Comparison of ENCODE assay signal across 30 cellular contexts in genomic region chr3:14206548-14207177, GRCh38. TPM values are rescaled to one million over a fixed set of nuclear protein-coding genes. Genes with fewer than 3 reads are reported as not detected.
DNase-seq lines count a peak whose midpoint lies in the region; ATAC-seq and TF ChIP-seq lines count a peak whose summit lies in the region.
"Had no signal": no experiment of that assay in that cellular context is flagged by ENCODE, and none has a peak within 500 bp of the region (broad histone marks: within the 10 kb centered on the region; RNA-seq: fewer than 3 reads in every experiment).

No MANE protein-coding gene starts in this region.

- TF ChIP-seq CTCF in DND-41 (IDR thresholded peaks at IDR 0.05; ENCODE audit: borderline replicate concordance, extremely low read depth, low read length, poor library complexity, severe bottlenecking) (peak; percentile 18), H9 (conservative IDR thresholded peaks at IDR 0.05) (peak; percentile 48; the same call in 2 of the 3 replicates), OCI-LY7 (conservative IDR thresholded peaks at IDR 0.05; ENCODE audit: low read length) (0 out of 2 replicates have a peak, but pooled peaks have one; percentile 22), endodermal cell (conservative IDR thresholded peaks at IDR 0.05) (peak; percentile 72)

- H3K36me3 ChIP-seq in DND-41 (ENCODE audit: insufficient read depth, low read length) (no peaks in the 10 kb centered on the region), OCI-LY7 (ENCODE audit: insufficient read depth, low read length) (no peaks in the 10 kb centered on the region), endodermal cell (ENCODE audit: control insufficient read depth, insufficient read depth, low read length) (no peaks in the 10 kb centered on the region)
- H3K36me3 ChIP-seq: gastroesophageal sphincter, tibial nerve had no signal

- H3K4me1 Mint-ChIP-seq in H9 (peaks cover 3 to 7% of the 10 kb centered on the region in 2 experiments; a peak in 3 of 4 replicates), endodermal cell (peaks cover 5% of the 10 kb centered on the region)
- H3K4me1 Mint-ChIP-seq: activated naive CD8-positive, alpha-beta T cell treated with anti-CD3 and anti-CD28 coated beads, Interleukin-2, amount 50 U/mL, for 24 hours had no signal

- no peak for TF ChIP-seq POLR2A in GM18505 (IDR thresholded peaks at IDR 0.05; ENCODE audit: borderline replicate concordance, extremely low read depth, insufficient read depth, insufficient read length)

- no peak overlapping the region for H4K5ac ChIP-seq in H9 (ENCODE audit: insufficient read length, low read depth, low read length)

- CTCF ChIA-PET in OCI-LY7 (lab: Charles Lee; ENCODE audit: unreplicated experiment) = no interaction called here

- H3K4ac ChIP-seq in H9 (ENCODE audit: low read depth, low read length) = no peak overlapping the region

- peak overlapping the region in 1 of 3 experiments; percentile 72; a peak in 2 of 7 replicates for H3K27ac Mint-ChIP-seq in H9
- H3K27ac Mint-ChIP-seq in endodermal cell = no peak overlapping the region
- H3K27ac Mint-ChIP-seq: activated CD4-positive, alpha-beta T cell treated with anti-CD3 and anti-CD28 coated beads, Interleukin-2, amount 10 ng/mL, durations not matched to agents 24 days and 14 days; activated naive CD8-positive, alpha-beta T cell treated with anti-CD3 and anti-CD28 coated beads, Interleukin-2, amount 50 U/mL, for 24 hours; B cell; CD8-positive, alpha-beta T cell; mesothelial cell of epicardium; T-helper 17 cell had no signal

- H3K4me1 ChIP-seq in DND-41 (ENCODE audit: insufficient read depth, low read length) (no peaks in the 10 kb centered on the region), H9 (ENCODE audit: insufficient read depth, low read length) (no peaks in the 10 kb centered on the region), OCI-LY7 (ENCODE audit: insufficient read depth, low read length, poor library complexity, severe bottlenecking) (no peaks in the 10 kb centered on the region), endodermal cell (ENCODE audit: control insufficient read depth, insufficient read depth, low read length) (no peaks in the 10 kb centered on the region)

- intact Hi-C loops in OCI-LY7 (cut with micrococcal nuclease; ENCODE audit: unreplicated experiment) = loop anchor here (10.0 kb wide), 1 partner anchor 312 kb away; no protein-coding TSS in a partner anchor

- H3K9me3 ChIP-seq in DND-41 (ENCODE audit: insufficient read depth, low read length, severe bottlenecking) = no peaks in the 10 kb centered on the region
- H3K9me3 ChIP-seq in H9 (ENCODE audit: control insufficient read depth, low read depth, low read length) = no peaks in the 10 kb centered on the region
- no peaks in the 10 kb centered on the region for H3K9me3 ChIP-seq in OCI-LY7 (ENCODE audit: low read length)
- H3K9me3 ChIP-seq in endodermal cell (ENCODE audit: control insufficient read depth, low read length) = no peaks in the 10 kb centered on the region
- H3K9me3 ChIP-seq: gastroesophageal sphincter, tibial nerve had no signal

- H2BK120ac ChIP-seq in H9 (ENCODE audit: low read depth, low read length, poor library complexity, severe bottlenecking) = no peak overlapping the region

- no peak overlapping the region for H4K8ac ChIP-seq in H9 (replicated peaks; ENCODE audit: insufficient read length, low read depth, low read length)

- H3K27me3 ChIP-seq in DND-41 (ENCODE audit: insufficient read depth, low read length, poor library complexity) = no peaks in the 10 kb centered on the region
- no peaks in the 10 kb centered on the region for H3K27me3 ChIP-seq in H9 (ENCODE audit: insufficient read depth, low read length)
- H3K27me3 ChIP-seq in endodermal cell (ENCODE audit: control insufficient read depth, insufficient read depth, low read length, poor library complexity, severe bottlenecking) = no peaks in the 10 kb centered on the region
- H3K27me3 ChIP-seq: gastroesophageal sphincter, hepatocyte, tibial nerve had no signal

- H3K4me3 Mint-ChIP-seq in H9 (no peak overlapping the region), endodermal cell (no peak overlapping the region)
- H3K4me3 Mint-ChIP-seq: activated CD4-positive, alpha-beta T cell treated with anti-CD3 and anti-CD28 coated beads, Interleukin-2, amount 10 ng/mL, durations not matched to agents 24 days and 14 days; activated naive CD8-positive, alpha-beta T cell treated with anti-CD3 and anti-CD28 coated beads, Interleukin-2, amount 50 U/mL, for 24 hours; activated T-cell treated with anti-CD3 and anti-CD28 coated beads, Interleukin-2, amount 50 U/mL, for 4 hours; B cell; CD8-positive, alpha-beta T cell; mesothelial cell of epicardium; naive B cell; T-helper 17 cell had no signal

- no peak overlapping the region for H2BK15ac ChIP-seq in H9 (ENCODE audit: low read depth, low read length)

- POLR2A ChIA-PET in OCI-LY7 (lab: Charles Lee) = interaction anchor here (0.6 kb wide), 1 partner anchor 310 kb away, joined by 5 read pairs; no protein-coding TSS in a partner anchor

- H4K91ac ChIP-seq in H9 (ENCODE audit: insufficient read length, low read depth, low read length) = no peak overlapping the region

- H3K9ac ChIP-seq in DND-41 (ENCODE audit: low read depth, low read length) (no peak overlapping the region), H9 (ENCODE audit: extremely low read depth, insufficient read length, low read length) (no peak overlapping the region), endodermal cell (ENCODE audit: extremely low read depth, low read length, poor library complexity, severe bottlenecking) (no peak overlapping the region)

- no peaks in the 10 kb centered on the region for H3K9me3 Mint-ChIP-seq in H9
- no peaks in the 10 kb centered on the region for H3K9me3 Mint-ChIP-seq in endodermal cell
- H3K9me3 Mint-ChIP-seq: activated CD4-positive, alpha-beta T cell treated with anti-CD3 and anti-CD28 coated beads, Interleukin-2, amount 10 ng/mL, durations not matched to agents 24 days and 14 days; activated naive CD8-positive, alpha-beta T cell treated with anti-CD3 and anti-CD28 coated beads, Interleukin-2, amount 50 U/mL, for 24 hours; activated T-cell treated with anti-CD3 and anti-CD28 coated beads, Interleukin-2, amount 50 U/mL, for 4 hours; CD8-positive, alpha-beta T cell; mesothelial cell of epicardium; naive B cell had no signal

- H3K23ac ChIP-seq in H9 (ENCODE audit: insufficient read length, low read depth, low read length) = no peak overlapping the region

- H3T11ph ChIP-seq in H9 (ENCODE audit: low read length) = no peak overlapping the region

- BruUV-seq in OCI-LY7 (replicated peaks; lab: Mats Ljungman, UMichigan) = no TSS peak

- H3K27me3 Mint-ChIP-seq in H9 (ENCODE audit: low read depth) (no peaks in the 10 kb centered on the region; the same call in 1 of the 2 replicates), endodermal cell (ENCODE audit: insufficient read depth) (peaks cover 2% of the 10 kb centered on the region)
- H3K27me3 Mint-ChIP-seq: activated CD4-positive, alpha-beta T cell treated with anti-CD3 and anti-CD28 coated beads, Interleukin-2, amount 10 ng/mL, durations not matched to agents 24 days and 14 days; activated naive CD8-positive, alpha-beta T cell treated with anti-CD3 and anti-CD28 coated beads, Interleukin-2, amount 50 U/mL, for 24 hours; B cell; naive B cell; T-helper 17 cell had no signal

- H3K27ac ChIP-seq in DND-41 (ENCODE audit: low read length) (no peak overlapping the region), H9 (ENCODE audit: insufficient read length, low read depth, low read length) (no peak overlapping the region), OCI-LY7 (ENCODE audit: low read depth, low read length, poor library complexity, severe bottlenecking) (no peak overlapping the region), endodermal cell (ENCODE audit: low read depth, low read length) (no peak overlapping the region)
- H3K27ac ChIP-seq: gastroesophageal sphincter, hepatocyte, tibial nerve had no signal

- H3K14ac ChIP-seq in H9 (ENCODE audit: insufficient read depth, low read length) = no peak overlapping the region

- H3K4me2 ChIP-seq in DND-41 (ENCODE audit: insufficient read depth, low read length) (no peak overlapping the region), H9 (ENCODE audit: insufficient read depth, insufficient read length, low read length) (no peak overlapping the region), OCI-LY7 (ENCODE audit: low read length) (no peak overlapping the region)
- H3K4me2 ChIP-seq: hepatocyte, smooth muscle cell had no signal

- H2AFZ ChIP-seq in DND-41 (ENCODE audit: low read depth, low read length) = no peak overlapping the region
- no peak overlapping the region for H2AFZ ChIP-seq in H9 (ENCODE audit: low read length)
- no peak overlapping the region for H2AFZ ChIP-seq in OCI-LY7 (ENCODE audit: low read length)
- H2AFZ ChIP-seq: hepatocyte had no signal

- H3K4me3 ChIP-seq in DND-41 (ENCODE audit: low read depth in 1 of 2, low read length in 2 of 2) (no peak overlapping the region), OCI-LY7 (ENCODE audit: low read depth, low read length, poor library complexity, severe bottlenecking) (no peak overlapping the region), endodermal cell (ENCODE audit: low read length) (no peak overlapping the region)
- H3K4me3 ChIP-seq: gastroesophageal sphincter, hepatocyte, smooth muscle cell, tibial nerve had no signal

- H3K79me1 ChIP-seq in H9 (ENCODE audit: insufficient read depth, low read depth, low read length, poor library complexity, severe bottlenecking) = no peaks in the 10 kb centered on the region

- no peak overlapping the region for H2BK20ac ChIP-seq in H9 (ENCODE audit: low read depth, low read length, poor library complexity, severe bottlenecking)

- WGBS in H9 (ENCODE audit: extremely low coverage, insufficient read length, low lambda C conversion rate) = no CpG with 5 or more reads among the region's 6 CpGs
- 90 to 94% methylated on average over 6 of the region's 6 CpGs for WGBS in endodermal cell (ENCODE audit: insufficient coverage in 1 of 2, insufficient read length in 1 of 2), 2 experiments

- no peaks in the 10 kb centered on the region for H3K9me2 ChIP-seq in OCI-LY7 (ENCODE audit: insufficient read depth, low read length)

- no peaks in the 10 kb centered on the region for H3K36me3 Mint-ChIP-seq in H9 (ENCODE audit: insufficient read depth in 1 of 3, low read depth in 3 of 3)
- H3K36me3 Mint-ChIP-seq in endodermal cell (ENCODE audit: low read depth) = no peaks in the 10 kb centered on the region
- H3K36me3 Mint-ChIP-seq: CD8-positive, alpha-beta T cell; mesothelial cell of epicardium; naive B cell had no signal

- DNase-seq in DND-41 (no peak), H9 (peak; percentile 63), OCI-LY7 (ENCODE audit: low spot score) (peak; percentile 14), endodermal cell (peak; percentile 75), kidney glomerular epithelial cell (lab: John Stamatoyannopoulos, UW) (no peak)
- DNase-seq: activated CD4-positive, alpha-beta T cell treated with anti-CD3 and anti-CD28 coated beads, Interleukin-2, amount 10 ng/mL, durations not matched to agents 24 days and 14 days; activated naive CD8-positive, alpha-beta T cell treated with anti-CD3 and anti-CD28 coated beads, Interleukin-2, amount 50 U/mL, for 24 hours; activated T-cell treated with anti-CD3 and anti-CD28 coated beads, Interleukin-2, amount 50 U/mL, for 4 hours; CD8-positive, alpha-beta T cell; dermis blood vessel endothelial cell; DMS 273 treated with DMSO at 0.1 percent for 48 hours; Karpas-422; left ventricle myocardium superior; naive B cell; NCI-H1092; NCI-H1694 treated with DMSO at 0.1 percent for 48 hours; NCI-H2171; NCI-H510A treated with DMSO at 0.1 percent for 48 hours; NK-92 treated with Interleukin-12 subunit alpha and Interleukin-12 subunit beta, amount 100 ng/mL, for 24 hours; stimulated activated CD4-positive, alpha-beta T cell treated with anti-CD3 and anti-CD28 coated beads, Interleukin-1b, Interleukin-23, amount 100 ng/mL, for 48 hours; T-helper 17 cell had no signal

- H2BK5ac ChIP-seq in H9 (ENCODE audit: insufficient read length, low read length) = no peak overlapping the region

- no peaks in the 10 kb centered on the region for H3K23me2 ChIP-seq in H9 (ENCODE audit: insufficient read length, low read depth, low read length, poor library complexity, severe bottlenecking)

- H3K18ac ChIP-seq in H9 (ENCODE audit: insufficient read length, low read depth, low read length) = no peak overlapping the region

- H4K20me1 ChIP-seq in DND-41 (ENCODE audit: insufficient read depth, low read length) = no peaks in the 10 kb centered on the region
- no peaks in the 10 kb centered on the region for H4K20me1 ChIP-seq in H9 (ENCODE audit: control insufficient read depth, insufficient read depth, insufficient read length)
- no peaks in the 10 kb centered on the region for H4K20me1 ChIP-seq in OCI-LY7 (ENCODE audit: insufficient read depth, low read length)

- H2BK12ac ChIP-seq in H9 (ENCODE audit: insufficient read length, low read depth, low read length) = no peak overlapping the region

- H3K79me2 ChIP-seq in DND-41 (ENCODE audit: insufficient read depth, low read length) (no peaks in the 10 kb centered on the region), H9 (ENCODE audit: insufficient read depth, low read length) (no peaks in the 10 kb centered on the region), OCI-LY7 (ENCODE audit: insufficient read depth, low read depth, low read length) (no peaks in the 10 kb centered on the region)
- H3K79me2 ChIP-seq: hepatocyte had no signal

- H2AK5ac ChIP-seq in H9 (ENCODE audit: insufficient read length, low read length) = no peak overlapping the region

- no peak for ATAC-seq in DND-41 (ENCODE audit: insufficient read depth, low read depth)
- ATAC-seq in GM18505 (IDR thresholded peaks at IDR 0.05; ENCODE audit: unreplicated experiment) = no peak
- no peak for ATAC-seq in HG02870 (IDR thresholded peaks at IDR 0.05; ENCODE audit: unreplicated experiment)
- ATAC-seq in GM19023 (IDR thresholded peaks at IDR 0.05; ENCODE audit: unreplicated experiment) = no peak
- ATAC-seq: activated naive CD8-positive, alpha-beta T cell treated with anti-CD3 and anti-CD28 coated beads, Interleukin-2, amount 50 U/mL, for 24 hours; activated T-cell treated with anti-CD3 and anti-CD28 coated beads, Interleukin-2, amount 50 U/mL, for 4 hours; CD8-positive, alpha-beta T cell; gastroesophageal sphincter; left ventricle myocardium superior; T-helper 17 cell had no signal

- H3K56ac ChIP-seq in H9 (ENCODE audit: insufficient read length, low read depth, low read length) = no peak overlapping the region

RNA-seq across cellular contexts. Expression of gene LSM3, which starts 28.0 kb away (rescaled TPM):
- total RNA-seq in H9 (2021) (23.5 and 24.4 TPM in 2 replicates), OCI-LY7 (2022) (21.0 and 21.9 TPM in 2 replicates), endodermal cell (10 to 100 TPM; 18.1 to 19.7 TPM)
- 12.4 and 15.6 TPM in 2 replicates for total RNA-seq in OCI-LY7 (2014; rRNA removed; shearing (Covaris generic))
- polyA plus RNA-seq in endodermal cell (2013, experiment 1 of 2) = 21.2 TPM
- 21.9 TPM for polyA plus RNA-seq in endodermal cell (2013, experiment 2 of 2)

RNA-seq across cellular contexts. Expression of gene XPC, which starts 28.3 kb away (rescaled TPM):
- total RNA-seq in H9 (2021) (25.6 and 30.3 TPM in 2 replicates), OCI-LY7 (2022) (38.6 and 44.1 TPM in 2 replicates), endodermal cell (10 to 100 TPM; 33.0 to 40.0 TPM)
- 22.7 and 30.2 TPM in 2 replicates for total RNA-seq in OCI-LY7 (2014; rRNA removed; shearing (Covaris generic))
- polyA plus RNA-seq in endodermal cell (2013, experiment 1 of 2) = 37.6 TPM
- 34.9 TPM for polyA plus RNA-seq in endodermal cell (2013, experiment 2 of 2)

Comparison
In these comparisons a context has a peak if more than half of its experiments do, and no peak if none do; other contexts are left out.
1. DNase-seq: peak in H9 (single experiment), OCI-LY7 (single experiment) and endodermal cell (single experiment); none in DND-41 (single experiment) and kidney glomerular epithelial cell (single experiment).
2. CTCF ChIP-seq: peak in every context shown above with its lines; median percentile 72 in endodermal cell; 48 in H9; 22 in OCI-LY7; 18 in DND-41.